ENCODE assay signal across 1 cellular context in the genomic region with DNA sequence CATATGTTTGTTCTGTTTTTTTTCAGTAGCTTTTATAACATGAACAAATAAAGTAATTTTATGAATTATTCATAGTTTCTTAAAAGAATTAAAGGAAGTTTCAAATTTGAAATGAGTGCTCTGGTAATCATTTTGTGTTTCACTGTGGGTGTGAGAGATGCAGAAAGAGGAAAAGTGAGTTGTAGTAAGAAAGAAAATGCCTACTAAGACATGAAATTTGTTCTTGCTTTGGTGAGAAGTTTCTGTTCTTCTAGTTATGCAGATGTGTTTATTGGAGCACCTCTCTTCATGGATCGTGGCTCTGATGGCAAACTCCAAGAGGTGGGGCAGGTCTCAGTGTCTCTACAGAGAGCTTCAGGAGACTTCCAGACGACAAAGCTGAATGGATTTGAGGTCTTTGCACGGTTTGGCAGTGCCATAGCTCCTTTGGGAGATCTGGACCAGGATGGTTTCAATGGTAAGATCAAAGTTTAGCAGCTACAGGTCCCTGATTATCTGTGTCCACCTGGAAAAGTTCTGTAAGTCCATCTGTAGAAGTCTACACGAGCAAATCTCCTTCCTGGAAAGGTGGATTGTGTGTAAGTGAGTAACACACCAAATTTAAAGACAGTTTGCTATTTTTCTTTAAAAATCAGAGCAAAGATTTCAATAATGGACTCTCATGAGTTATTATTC.
TF ChIP-seq lines count a peak whose summit lies in the region.

No MANE protein-coding gene starts in this region.

TF ChIP-seq in GM23338, 12 proteins besides CTCF, POLR2A, EP300 and RAD21 (continued from another document):
- TF ChIP-seq, protein P1, sequence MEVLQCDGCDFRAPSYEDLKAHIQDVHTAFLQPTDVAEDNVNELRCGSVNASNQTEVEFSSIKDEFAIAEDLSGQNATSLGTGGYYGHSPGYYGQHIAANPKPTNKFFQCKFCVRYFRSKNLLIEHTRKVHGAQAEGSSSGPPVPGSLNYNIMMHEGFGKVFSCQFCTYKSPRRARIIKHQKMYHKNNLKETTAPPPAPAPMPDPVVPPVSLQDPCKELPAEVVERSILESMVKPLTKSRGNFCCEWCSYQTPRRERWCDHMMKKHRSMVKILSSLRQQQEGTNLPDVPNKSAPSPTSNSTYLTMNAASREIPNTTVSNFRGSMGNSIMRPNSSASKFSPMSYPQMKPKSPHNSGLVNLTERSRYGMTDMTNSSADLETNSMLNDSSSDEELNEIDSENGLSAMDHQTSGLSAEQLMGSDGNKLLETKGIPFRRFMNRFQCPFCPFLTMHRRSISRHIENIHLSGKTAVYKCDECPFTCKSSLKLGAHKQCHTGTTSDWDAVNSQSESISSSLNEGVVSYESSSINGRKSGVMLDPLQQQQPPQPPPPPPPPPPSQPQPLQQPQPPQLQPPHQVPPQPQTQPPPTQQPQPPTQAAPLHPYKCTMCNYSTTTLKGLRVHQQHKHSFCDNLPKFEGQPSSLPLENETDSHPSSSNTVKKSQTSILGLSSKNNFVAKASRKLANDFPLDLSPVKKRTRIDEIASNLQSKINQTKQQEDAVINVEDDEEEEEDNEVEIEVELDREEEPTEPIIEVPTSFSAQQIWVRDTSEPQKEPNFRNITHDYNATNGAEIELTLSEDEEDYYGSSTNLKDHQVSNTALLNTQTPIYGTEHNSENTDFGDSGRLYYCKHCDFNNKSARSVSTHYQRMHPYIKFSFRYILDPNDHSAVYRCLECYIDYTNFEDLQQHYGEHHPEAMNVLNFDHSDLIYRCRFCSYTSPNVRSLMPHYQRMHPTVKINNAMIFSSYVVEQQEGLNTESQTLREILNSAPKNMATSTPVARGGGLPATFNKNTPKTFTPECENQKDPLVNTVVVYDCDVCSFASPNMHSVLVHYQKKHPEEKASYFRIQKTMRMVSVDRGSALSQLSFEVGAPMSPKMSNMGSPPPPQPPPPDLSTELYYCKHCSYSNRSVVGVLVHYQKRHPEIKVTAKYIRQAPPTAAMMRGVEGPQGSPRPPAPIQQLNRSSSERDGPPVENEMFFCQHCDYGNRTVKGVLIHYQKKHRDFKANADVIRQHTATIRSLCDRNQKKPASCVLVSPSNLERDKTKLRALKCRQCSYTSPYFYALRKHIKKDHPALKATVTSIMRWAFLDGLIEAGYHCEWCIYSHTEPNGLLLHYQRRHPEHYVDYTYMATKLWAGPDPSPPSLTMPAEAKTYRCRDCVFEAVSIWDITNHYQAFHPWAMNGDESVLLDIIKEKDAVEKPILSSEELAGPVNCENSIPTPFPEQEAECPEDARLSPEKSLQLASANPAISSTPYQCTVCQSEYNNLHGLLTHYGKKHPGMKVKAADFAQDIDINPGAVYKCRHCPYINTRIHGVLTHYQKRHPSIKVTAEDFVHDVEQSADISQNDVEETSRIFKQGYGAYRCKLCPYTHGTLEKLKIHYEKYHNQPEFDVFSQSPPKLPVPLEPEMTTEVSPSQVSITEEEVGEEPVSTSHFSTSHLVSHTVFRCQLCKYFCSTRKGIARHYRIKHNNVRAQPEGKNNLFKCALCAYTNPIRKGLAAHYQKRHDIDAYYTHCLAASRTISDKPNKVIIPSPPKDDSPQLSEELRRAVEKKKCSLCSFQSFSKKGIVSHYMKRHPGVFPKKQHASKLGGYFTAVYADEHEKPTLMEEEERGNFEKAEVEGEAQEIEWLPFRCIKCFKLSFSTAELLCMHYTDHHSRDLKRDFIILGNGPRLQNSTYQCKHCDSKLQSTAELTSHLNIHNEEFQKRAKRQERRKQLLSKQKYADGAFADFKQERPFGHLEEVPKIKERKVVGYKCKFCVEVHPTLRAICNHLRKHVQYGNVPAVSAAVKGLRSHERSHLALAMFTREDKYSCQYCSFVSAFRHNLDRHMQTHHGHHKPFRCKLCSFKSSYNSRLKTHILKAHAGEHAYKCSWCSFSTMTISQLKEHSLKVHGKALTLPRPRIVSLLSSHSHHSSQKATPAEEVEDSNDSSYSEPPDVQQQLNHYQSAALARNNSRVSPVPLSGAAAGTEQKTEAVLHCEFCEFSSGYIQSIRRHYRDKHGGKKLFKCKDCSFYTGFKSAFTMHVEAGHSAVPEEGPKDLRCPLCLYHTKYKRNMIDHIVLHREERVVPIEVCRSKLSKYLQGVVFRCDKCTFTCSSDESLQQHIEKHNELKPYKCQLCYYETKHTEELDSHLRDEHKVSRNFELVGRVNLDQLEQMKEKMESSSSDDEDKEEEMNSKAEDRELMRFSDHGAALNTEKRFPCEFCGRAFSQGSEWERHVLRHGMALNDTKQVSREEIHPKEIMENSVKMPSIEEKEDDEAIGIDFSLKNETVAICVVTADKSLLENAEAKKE (CRISPR knock-in tag; IDR thresholded peaks at IDR 0.05) = no peak
- no peak for TF ChIP-seq ZNF331 (CRISPR knock-in tag; IDR thresholded peaks at IDR 0.05; ENCODE audit: low read depth)
- TF ChIP-seq, protein P2, sequence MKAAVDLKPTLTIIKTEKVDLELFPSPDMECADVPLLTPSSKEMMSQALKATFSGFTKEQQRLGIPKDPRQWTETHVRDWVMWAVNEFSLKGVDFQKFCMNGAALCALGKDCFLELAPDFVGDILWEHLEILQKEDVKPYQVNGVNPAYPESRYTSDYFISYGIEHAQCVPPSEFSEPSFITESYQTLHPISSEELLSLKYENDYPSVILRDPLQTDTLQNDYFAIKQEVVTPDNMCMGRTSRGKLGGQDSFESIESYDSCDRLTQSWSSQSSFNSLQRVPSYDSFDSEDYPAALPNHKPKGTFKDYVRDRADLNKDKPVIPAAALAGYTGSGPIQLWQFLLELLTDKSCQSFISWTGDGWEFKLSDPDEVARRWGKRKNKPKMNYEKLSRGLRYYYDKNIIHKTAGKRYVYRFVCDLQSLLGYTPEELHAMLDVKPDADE (IDR thresholded peaks at IDR 0.05) = no peak
TF ChIP-seq in GM23338: peak in this region for 0.
